In the genomic region with DNA sequence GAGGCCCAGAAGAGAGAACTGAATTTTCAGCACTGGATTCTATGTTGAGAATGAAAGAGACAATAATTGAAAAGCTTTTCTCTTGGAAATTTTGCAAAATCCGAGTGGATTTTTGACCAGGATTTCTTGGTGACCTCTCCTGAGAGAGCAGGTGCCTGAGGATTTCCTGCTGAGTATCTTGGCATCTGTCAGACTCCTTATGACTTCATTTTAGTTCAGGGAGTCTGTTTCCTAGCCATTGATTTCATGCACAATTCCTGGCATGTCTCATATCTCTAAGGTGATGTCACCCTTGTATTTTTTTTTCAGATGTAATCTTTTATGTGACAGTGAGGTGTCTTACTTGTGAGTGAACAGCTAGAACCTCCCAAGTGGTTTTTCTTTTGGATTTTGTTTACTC, we compare ENCODE assay signal across 1 cellular context.
TF ChIP-seq lines count a peak whose summit lies in the region.

No MANE protein-coding gene starts in this region.

TF ChIP-seq in HEK293, 187 proteins besides CTCF, POLR2A, EP300 and RAD21 (continued from another document):
- TF ChIP-seq, protein P1, sequence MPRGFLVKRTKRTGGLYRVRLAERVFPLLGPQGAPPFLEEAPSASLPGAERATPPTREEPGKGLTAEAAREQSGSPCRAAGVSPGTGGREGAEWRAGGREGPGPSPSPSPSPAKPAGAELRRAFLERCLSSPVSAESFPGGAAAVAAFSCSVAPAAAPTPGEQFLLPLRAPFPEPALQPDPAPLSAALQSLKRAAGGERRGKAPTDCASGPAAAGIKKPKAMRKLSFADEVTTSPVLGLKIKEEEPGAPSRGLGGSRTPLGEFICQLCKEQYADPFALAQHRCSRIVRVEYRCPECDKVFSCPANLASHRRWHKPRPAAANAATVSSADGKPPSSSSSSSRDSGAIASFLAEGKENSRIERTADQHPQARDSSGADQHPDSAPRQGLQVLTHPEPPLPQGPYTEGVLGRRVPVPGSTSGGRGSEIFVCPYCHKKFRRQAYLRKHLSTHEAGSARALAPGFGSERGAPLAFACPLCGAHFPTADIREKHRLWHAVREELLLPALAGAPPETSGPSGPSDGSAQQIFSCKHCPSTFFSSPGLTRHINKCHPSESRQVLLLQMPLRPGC (tag by site-specific recombination; IDR thresholded peaks at IDR 0.05), result peak; percentile 65
- TF ChIP-seq ZNF341 (tag by site-specific recombination; IDR thresholded peaks at IDR 0.05; ENCODE audit: low read depth) (no peak), OSR2 (tag by site-specific recombination; IDR thresholded peaks at IDR 0.05) (peak; percentile 17; the same call in 1 of the 2 replicates), ZNF350 (tag by site-specific recombination; IDR thresholded peaks at IDR 0.05) (no peak)
- TF ChIP-seq, protein P2, sequence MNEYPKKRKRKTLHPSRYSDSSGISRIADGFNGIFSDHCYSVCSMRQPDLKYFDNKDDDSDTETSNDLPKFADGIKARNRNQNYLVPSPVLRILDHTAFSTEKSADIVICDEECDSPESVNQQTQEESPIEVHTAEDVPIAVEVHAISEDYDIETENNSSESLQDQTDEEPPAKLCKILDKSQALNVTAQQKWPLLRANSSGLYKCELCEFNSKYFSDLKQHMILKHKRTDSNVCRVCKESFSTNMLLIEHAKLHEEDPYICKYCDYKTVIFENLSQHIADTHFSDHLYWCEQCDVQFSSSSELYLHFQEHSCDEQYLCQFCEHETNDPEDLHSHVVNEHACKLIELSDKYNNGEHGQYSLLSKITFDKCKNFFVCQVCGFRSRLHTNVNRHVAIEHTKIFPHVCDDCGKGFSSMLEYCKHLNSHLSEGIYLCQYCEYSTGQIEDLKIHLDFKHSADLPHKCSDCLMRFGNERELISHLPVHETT (tag by site-specific recombination; IDR thresholded peaks at IDR 0.05), result 0 out of 2 replicates have a peak, but pooled peaks have one; percentile 49
- TF ChIP-seq, protein P3, sequence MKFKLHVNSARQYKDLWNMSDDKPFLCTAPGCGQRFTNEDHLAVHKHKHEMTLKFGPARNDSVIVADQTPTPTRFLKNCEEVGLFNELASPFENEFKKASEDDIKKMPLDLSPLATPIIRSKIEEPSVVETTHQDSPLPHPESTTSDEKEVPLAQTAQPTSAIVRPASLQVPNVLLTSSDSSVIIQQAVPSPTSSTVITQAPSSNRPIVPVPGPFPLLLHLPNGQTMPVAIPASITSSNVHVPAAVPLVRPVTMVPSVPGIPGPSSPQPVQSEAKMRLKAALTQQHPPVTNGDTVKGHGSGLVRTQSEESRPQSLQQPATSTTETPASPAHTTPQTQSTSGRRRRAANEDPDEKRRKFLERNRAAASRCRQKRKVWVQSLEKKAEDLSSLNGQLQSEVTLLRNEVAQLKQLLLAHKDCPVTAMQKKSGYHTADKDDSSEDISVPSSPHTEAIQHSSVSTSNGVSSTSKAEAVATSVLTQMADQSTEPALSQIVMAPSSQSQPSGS (tag by site-specific recombination; IDR thresholded peaks at IDR 0.05; ENCODE audit: low read depth), result peak; percentile 91
